In genomic region chr5:102528600-102528999, GRCh38 we compare ENCODE assay signal across 30 cellular contexts. TPM values are rescaled to one million over a fixed set of nuclear protein-coding genes. Genes with fewer than 3 reads are reported as not detected.
DNase-seq lines count a peak whose midpoint lies in the region; ATAC-seq and TF ChIP-seq lines count a peak whose summit lies in the region.
"Had no signal": no experiment of that assay in that cellular context is flagged by ENCODE, and none has a peak within 500 bp of the region (broad histone marks: within the 10 kb centered on the region; RNA-seq: fewer than 3 reads in every experiment).

No MANE protein-coding gene starts in this region.

- H3K27me3 ChIP-seq in MM.1S (replicated peaks; ENCODE audit: insufficient read depth, low read length): no peaks in the 10 kb centered on the region
- no peaks in the 10 kb centered on the region for H3K27me3 ChIP-seq in skeletal muscle satellite cell (ENCODE audit: control insufficient read depth, insufficient read depth, low read length)
- H3K27me3 ChIP-seq: adrenal gland, gastroesophageal sphincter, uterus had no signal

- H3K27me3 Mint-ChIP-seq in activated CD8-positive, alpha-beta T cell treated with anti-CD3 and anti-CD28 coated beads for 36 hours: peaks cover 5% of the 10 kb centered on the region
- H3K27me3 Mint-ChIP-seq: brain had no signal

- DNase-seq in MM.1S (no peak), cardiac fibroblast (ENCODE audit: low read depth in 2 of 2) (peak; percentile 41 to 50), kidney tubule cell (ENCODE audit: low spot score) (peak; percentile 34), HT-29 (ENCODE audit: low spot score) (no peak)
- no peak for DNase-seq in activated CD8-positive, alpha-beta T cell treated with anti-CD3 and anti-CD28 coated beads for 36 hours
- DNase-seq: activated CD4-positive, alpha-beta T cell treated with anti-CD3 and anti-CD28 coated beads for 36 hours; activated CD8-positive, alpha-beta T cell treated with anti-CD3 and anti-CD28 coated beads, Interleukin-2, amount 10 ng/mL, durations not matched to agents 7 days and 5 days; activated naive CD4-positive, alpha-beta T cell treated with anti-CD3 and anti-CD28 coated beads for 36 hours; adrenal gland; hypothalamus; naive thymus-derived CD4-positive, alpha-beta T cell; NCI-H1436 treated with DMSO at 0.1 percent for 48 hours; NCI-H2081 treated with DMSO at 0.1 percent for 48 hours; NCI-H2227 treated with DMSO at 0.1 percent for 48 hours; NCI-H526; occipital lobe; PC-3; SHP77; stimulated activated naive CD4-positive, alpha-beta T cell treated with Interleukin-2 at 50 U/mL for 16 hours; SW 1271; uterus had no signal

- H3K4me3 ChIP-seq in MM.1S (ENCODE audit: low read length) (no peak overlapping the region), cardiac fibroblast (replicated peaks in 1 of 2; ENCODE audit: low read depth in 2 of 2, low read length in 2 of 2) (no peak overlapping the region), skeletal muscle satellite cell (ENCODE audit: low read length) (no peak overlapping the region)
- H3K4me3 ChIP-seq: adrenal gland, gastroesophageal sphincter, GM23338, smooth muscle cell, thoracic aorta, uterus had no signal

- intact Hi-C loops in activated CD8-positive, alpha-beta T cell treated with anti-CD3 and anti-CD28 coated beads for 36 hours (cut with micrococcal nuclease): no loop called here

- CTCF ChIA-PET in activated CD8-positive, alpha-beta T cell treated with anti-CD3 and anti-CD28 coated beads for 36 hours (lab: Charles Lee): no interaction called here

- no peaks in the 10 kb centered on the region for H3K4me1 Mint-ChIP-seq in activated CD8-positive, alpha-beta T cell treated with anti-CD3 and anti-CD28 coated beads for 36 hours (ENCODE audit: low read depth)
- H3K4me1 Mint-ChIP-seq: activated CD4-positive, alpha-beta T cell treated with anti-CD3 and anti-CD28 coated beads for 36 hours; GM23338 had no signal

- H3K9me2 ChIP-seq in MM.1S (replicated peaks; ENCODE audit: insufficient read depth, low read length): no peaks in the 10 kb centered on the region

- peak overlapping the region; percentile 68; the same call in 1 of the 2 replicates for H2AFZ ChIP-seq in MM.1S (ENCODE audit: low read length)
- H2AFZ ChIP-seq: GM23338 had no signal

- peak overlapping the region; percentile 75 for H3K4me2 ChIP-seq in MM.1S (ENCODE audit: low read depth, low read length)
- H3K4me2 ChIP-seq in skeletal muscle satellite cell (ENCODE audit: low read length): peak overlapping the region; percentile 71
- H3K4me2 ChIP-seq: GM23338, smooth muscle cell had no signal

- POLR2A ChIA-PET in activated CD8-positive, alpha-beta T cell treated with anti-CD3 and anti-CD28 coated beads for 36 hours (lab: Charles Lee): no interaction called here

- no peak for TF ChIP-seq CTCF in MM.1S (IDR thresholded peaks at IDR 0.05; ENCODE audit: low read length)
- no peak for TF ChIP-seq CTCF in cardiac fibroblast (IDR thresholded peaks at IDR 0.05; ENCODE audit: low read depth, low read length)
- no peak for TF ChIP-seq CTCF in activated CD8-positive, alpha-beta T cell treated with anti-CD3 and anti-CD28 coated beads for 36 hours (IDR thresholded peaks at IDR 0.05)

- H3K4me3 Mint-ChIP-seq in activated CD8-positive, alpha-beta T cell treated with anti-CD3 and anti-CD28 coated beads for 36 hours: no peak overlapping the region
- H3K4me3 Mint-ChIP-seq: activated CD4-positive, alpha-beta T cell treated with anti-CD3 and anti-CD28 coated beads for 36 hours; activated CD8-positive, alpha-beta T cell treated with anti-CD3 and anti-CD28 coated beads, Interleukin-2, amount 10 ng/mL, durations not matched to agents 7 days and 5 days; activated naive CD4-positive, alpha-beta T cell treated with anti-CD3 and anti-CD28 coated beads for 36 hours; brain; GM23338; naive thymus-derived CD4-positive, alpha-beta T cell had no signal

- H3K27ac Mint-ChIP-seq in activated CD8-positive, alpha-beta T cell treated with anti-CD3 and anti-CD28 coated beads for 36 hours: no peak overlapping the region
- H3K27ac Mint-ChIP-seq: activated CD4-positive, alpha-beta T cell treated with anti-CD3 and anti-CD28 coated beads for 36 hours; activated CD8-positive, alpha-beta T cell treated with anti-CD3 and anti-CD28 coated beads, Interleukin-2, amount 10 ng/mL, durations not matched to agents 7 days and 5 days; activated naive CD4-positive, alpha-beta T cell treated with anti-CD3 and anti-CD28 coated beads for 36 hours; brain; naive thymus-derived CD4-positive, alpha-beta T cell had no signal

- no peak overlapping the region for H3K27ac ChIP-seq in MM.1S (ENCODE audit: low read length)
- H3K27ac ChIP-seq: adrenal gland, gastroesophageal sphincter, thoracic aorta, uterus had no signal

- peaks cover 4% of the 10 kb centered on the region; the same call in 1 of the 2 replicates for H3F3A ChIP-seq in MM.1S (ENCODE audit: insufficient read depth, low read length)

- no peaks in the 10 kb centered on the region for H3K36me3 Mint-ChIP-seq in activated CD8-positive, alpha-beta T cell treated with anti-CD3 and anti-CD28 coated beads for 36 hours (ENCODE audit: low read depth)
- H3K36me3 Mint-ChIP-seq: brain had no signal

- H3K4me1 ChIP-seq in MM.1S (ENCODE audit: low read length) (peaks cover 32% of the 10 kb centered on the region), skeletal muscle satellite cell (ENCODE audit: control insufficient read depth, insufficient read depth, low read length) (peaks cover 3% of the 10 kb centered on the region)
- H3K4me1 ChIP-seq: adrenal gland, gastroesophageal sphincter, uterus had no signal

- no peak for ATAC-seq in activated CD8-positive, alpha-beta T cell treated with anti-CD3 and anti-CD28 coated beads for 36 hours
- ATAC-seq in HG02623 (IDR thresholded peaks at IDR 0.05; ENCODE audit: unreplicated experiment): no peak
- ATAC-seq: activated CD4-positive, alpha-beta T cell treated with anti-CD3 and anti-CD28 coated beads for 36 hours; activated CD8-positive, alpha-beta T cell treated with anti-CD3 and anti-CD28 coated beads, Interleukin-2, amount 10 ng/mL, durations not matched to agents 7 days and 5 days; gastroesophageal sphincter; GM23338; left lobe of liver; naive thymus-derived CD4-positive, alpha-beta T cell; PC-3 had no signal

- no peaks in the 10 kb centered on the region for H3K79me2 ChIP-seq in MM.1S (ENCODE audit: low read length)

- peaks cover 6% of the 10 kb centered on the region for H3K9me3 Mint-ChIP-seq in activated CD8-positive, alpha-beta T cell treated with anti-CD3 and anti-CD28 coated beads for 36 hours
- H3K9me3 Mint-ChIP-seq: GM23338 had no signal

- H3K9me3 ChIP-seq in MM.1S (replicated peaks; ENCODE audit: insufficient read depth, low read length): no peaks in the 10 kb centered on the region
- H3K9me3 ChIP-seq in skeletal muscle satellite cell (replicated peaks; ENCODE audit: low read length): no peaks in the 10 kb centered on the region
- H3K9me3 ChIP-seq: adrenal gland, thoracic aorta, uterus had no signal

- no peak overlapping the region for H3K9ac ChIP-seq in MM.1S (ENCODE audit: low read length)
- H3K9ac ChIP-seq in skeletal muscle satellite cell (ENCODE audit: low read depth, low read length): no peak overlapping the region

- H4K20me1 ChIP-seq in MM.1S (ENCODE audit: insufficient read depth, low read length): no peaks in the 10 kb centered on the region

- H3K36me3 ChIP-seq in MM.1S (replicated peaks; ENCODE audit: insufficient read depth, low read length) (no peaks in the 10 kb centered on the region), skeletal muscle satellite cell (ENCODE audit: insufficient read depth, low read length) (no peaks in the 10 kb centered on the region)
- H3K36me3 ChIP-seq: adrenal gland, gastroesophageal sphincter, thoracic aorta, uterus had no signal

RNA-seq across cellular contexts. Expression of gene SLCO6A1, which starts 29.8 kb away (rescaled TPM):
- not detected in 2 replicates for total RNA-seq in skeletal muscle satellite cell (2012; rRNA removed)
- total RNA-seq in HT-29 (2014; rRNA removed; shearing (Covaris generic)): not detected in 2 replicates
- total RNA-seq in activated CD8-positive, alpha-beta T cell treated with anti-CD3 and anti-CD28 coated beads for 36 hours: not detected
- total RNA-seq: activated CD4-positive, alpha-beta T cell treated with anti-CD3 and anti-CD28 coated beads for 36 hours; activated CD8-positive, alpha-beta T cell treated with anti-CD3 and anti-CD28 coated beads, Interleukin-2, amount 10 ng/mL, durations not matched to agents 7 days and 5 days; activated naive CD4-positive, alpha-beta T cell treated with anti-CD3 and anti-CD28 coated beads for 36 hours; adrenal gland; gastroesophageal sphincter; left lobe of liver; naive thymus-derived CD4-positive, alpha-beta T cell; PC-3; pulmonary artery endothelial cell; thoracic aorta; uterus had no signal

Comparison
In these comparisons a context has a peak if more than half of its experiments do, and no peak if none do; other contexts are left out.
1. DNase-seq: peak in cardiac fibroblast (2 of 2) and kidney tubule cell (single experiment); none in MM.1S (single experiment), HT-29 (single experiment) and activated CD8-positive, alpha-beta T cell treated with anti-CD3 and anti-CD28 coated beads for 36 hours (single experiment).